17 cellular contexts compared by ENCODE assay signal in the genomic region with DNA sequence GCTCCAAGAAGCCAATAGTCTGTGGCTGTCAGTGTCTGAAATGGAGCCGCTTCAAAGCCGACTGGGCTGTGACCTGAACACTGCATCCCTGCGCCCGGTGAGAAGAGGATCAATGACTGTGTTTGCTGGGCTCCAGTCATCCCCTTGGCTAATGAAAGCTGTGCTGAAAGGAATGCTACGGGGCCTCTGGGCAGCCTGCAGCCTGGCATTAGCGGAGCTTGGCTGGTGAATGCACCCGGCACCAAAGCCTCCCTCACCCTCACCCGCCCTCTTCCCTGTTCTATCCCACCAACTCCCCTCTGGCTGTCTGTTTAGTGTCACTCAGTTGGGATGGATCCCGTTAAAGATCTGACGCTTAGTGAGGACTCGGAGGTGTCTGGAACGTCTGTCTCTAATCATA.
DNase-seq lines count a peak whose midpoint lies in the region; ATAC-seq and TF ChIP-seq lines count a peak whose summit lies in the region.
"Had no signal": no experiment of that assay in that cellular context is flagged by ENCODE, and none has a peak within 500 bp of the region (broad histone marks: within the 10 kb centered on the region; RNA-seq: fewer than 3 reads in every experiment).

No MANE protein-coding gene starts in this region.

- ATAC-seq in SK-N-SH treated with all-trans-retinoic acid at 6 μM for 48 hours (peak; percentile 90), HG03432 (IDR thresholded peaks at IDR 0.05; ENCODE audit: unreplicated experiment) (no peak), GM18520 (IDR thresholded peaks at IDR 0.05; ENCODE audit: unreplicated experiment) (no peak)
- ATAC-seq: foreskin keratinocyte, HepG2 had no signal

- no peak overlapping the region for H3K4ac ChIP-seq in trophoblast cell (ENCODE audit: low read depth, low read length)

- POLR2A ChIA-PET in OCI-LY7 (lab: Charles Lee): interaction anchor here (0.7 kb wide), 1 partner anchor 209 kb away, joined by 3 read pairs; no protein-coding TSS in a partner anchor

- H3K27ac ChIP-seq in iPS-18a (ENCODE audit: low read length) (no peak overlapping the region), trophoblast cell (ENCODE audit: low read depth, low read length) (peak overlapping the region; percentile 44), adrenal gland (no peak overlapping the region), OCI-LY7 (ENCODE audit: low read depth, low read length, poor library complexity, severe bottlenecking) (no peak overlapping the region)
- H3K27ac ChIP-seq: foreskin keratinocyte, right lobe of liver, VCaP had no signal

- DNase-seq in ELF-1 (ENCODE audit: low read depth, low spot score) (peak; percentile 94), trophoblast cell (no peak), adrenal gland (no peak), OCI-LY7 (ENCODE audit: low spot score) (no peak)
- DNase-seq: ACHN; activated gamma-delta T cell; COR-L47; effector memory CD4-positive, alpha-beta T cell; foreskin keratinocyte; right lobe of liver; stimulated activated naive CD4-positive, alpha-beta T cell treated with Interleukin-2 at 50 U/mL for 16 hours had no signal

- WGBS in trophoblast cell (ENCODE audit: extremely low coverage, insufficient coverage, insufficient read length): no CpG with 5 or more reads among the region's 12 CpGs
- 69 to 88% (median 81%) methylated on average over 9 to 12 of the region's 12 CpGs for WGBS in adrenal gland, 4 donors

- no peak overlapping the region for H4K8ac ChIP-seq in trophoblast cell (ENCODE audit: low read depth, low read length)

- BruUV-seq in OCI-LY7 (replicated peaks; lab: Mats Ljungman, UMichigan): no TSS peak

- no peak overlapping the region for H3K18ac ChIP-seq in trophoblast cell (ENCODE audit: low read length)

- H2AFZ ChIP-seq in trophoblast cell (ENCODE audit: insufficient read depth, low read length, poor library complexity): no peak overlapping the region
- H2AFZ ChIP-seq in OCI-LY7 (ENCODE audit: low read length): no peak overlapping the region

- no peak for TF ChIP-seq POLR2A in adrenal gland (IDR thresholded peaks at IDR 0.05)

- no peak overlapping the region for H2BK120ac ChIP-seq in trophoblast cell (ENCODE audit: insufficient read depth, low read length, poor library complexity)

- no peak overlapping the region for H3K9ac ChIP-seq in iPS-18a (ENCODE audit: low read length)
- no peak overlapping the region for H3K9ac ChIP-seq in trophoblast cell (ENCODE audit: low read length)

- no peaks in the 10 kb centered on the region for H3K27me3 ChIP-seq in iPS-18a (ENCODE audit: control insufficient read depth, insufficient read depth, low read length)
- no peaks in the 10 kb centered on the region for H3K27me3 ChIP-seq in trophoblast cell (ENCODE audit: insufficient read depth, low read length)
- H3K27me3 ChIP-seq in adrenal gland: no peaks in the 10 kb centered on the region
- H3K27me3 ChIP-seq: foreskin keratinocyte, right lobe of liver had no signal

- H3K4me1 ChIP-seq in iPS-18a (ENCODE audit: control insufficient read depth, low read depth, low read length): peaks cover 60% of the 10 kb centered on the region
- peaks cover 9% of the 10 kb centered on the region in 2 experiments for H3K4me1 ChIP-seq in trophoblast cell (ENCODE audit: control insufficient read depth in 1 of 2, insufficient read depth in 2 of 2, low read length in 2 of 2)
- H3K4me1 ChIP-seq in adrenal gland (replicated peaks in 1 of 2): peaks cover 10 to 14% of the 10 kb centered on the region in 2 donors
- no peaks in the 10 kb centered on the region for H3K4me1 ChIP-seq in OCI-LY7 (ENCODE audit: insufficient read depth, low read length, poor library complexity, severe bottlenecking)
- H3K4me1 ChIP-seq: right lobe of liver had no signal

- H3K9me2 ChIP-seq in OCI-LY7 (ENCODE audit: insufficient read depth, low read length): no peaks in the 10 kb centered on the region

- H2BK12ac ChIP-seq in trophoblast cell (ENCODE audit: low read length): no peak overlapping the region

- peaks cover 5% of the 10 kb centered on the region for H3K79me1 ChIP-seq in trophoblast cell (ENCODE audit: low read length)

- intact Hi-C loops in adrenal gland (cut with DNase I): no loop called here
- intact Hi-C loops in OCI-LY7 (cut with micrococcal nuclease; ENCODE audit: unreplicated experiment): no loop called here

- no peak overlapping the region for H3K23ac ChIP-seq in trophoblast cell (ENCODE audit: low read length)

- H3K79me2 ChIP-seq in trophoblast cell (ENCODE audit: control insufficient read depth, insufficient read depth, low read length, poor library complexity): no peaks in the 10 kb centered on the region
- H3K79me2 ChIP-seq in OCI-LY7 (ENCODE audit: insufficient read depth, low read depth, low read length): no peaks in the 10 kb centered on the region

- no peak overlapping the region for H4K91ac ChIP-seq in trophoblast cell (ENCODE audit: low read depth, low read length)

- H2AK5ac ChIP-seq in trophoblast cell (ENCODE audit: low read length): no peak overlapping the region

- peak overlapping the region; percentile 21 for H3K4me2 ChIP-seq in trophoblast cell (ENCODE audit: low read length)
- no peak overlapping the region for H3K4me2 ChIP-seq in OCI-LY7 (ENCODE audit: low read length)

- peak overlapping the region; percentile 4 for H2BK5ac ChIP-seq in trophoblast cell (ENCODE audit: low read depth, low read length, poor library complexity)

- H4K20me1 ChIP-seq in OCI-LY7 (ENCODE audit: insufficient read depth, low read length): no peaks in the 10 kb centered on the region

- CTCF ChIA-PET in OCI-LY7 (lab: Charles Lee; ENCODE audit: unreplicated experiment): no interaction called here

- TF ChIP-seq CTCF in adrenal gland (IDR thresholded peaks at IDR 0.05) (no peak), OCI-LY7 (conservative IDR thresholded peaks at IDR 0.05; ENCODE audit: low read length) (no peak)

- no peak overlapping the region for H4K12ac ChIP-seq in trophoblast cell (ENCODE audit: low read depth, low read length)

- no peaks in the 10 kb centered on the region for H3K9me3 ChIP-seq in iPS-18a (ENCODE audit: control insufficient read depth, low read depth, low read length)
- no peaks in the 10 kb centered on the region for H3K9me3 ChIP-seq in trophoblast cell (ENCODE audit: insufficient read depth, low read depth, low read length)
- no peaks in the 10 kb centered on the region for H3K9me3 ChIP-seq in adrenal gland (replicated peaks in 1 of 3)
- no peaks in the 10 kb centered on the region for H3K9me3 ChIP-seq in OCI-LY7 (ENCODE audit: low read length)
- H3K9me3 ChIP-seq: right lobe of liver had no signal

- peak overlapping the region; percentile 13 for H3K4me3 ChIP-seq in iPS-18a (ENCODE audit: low read length)
- H3K4me3 ChIP-seq in trophoblast cell (ENCODE audit: low read depth, low read length): no peak overlapping the region
- H3K4me3 ChIP-seq in adrenal gland: no peak overlapping the region
- H3K4me3 ChIP-seq in OCI-LY7 (ENCODE audit: low read depth, low read length, poor library complexity, severe bottlenecking): no peak overlapping the region
- H3K4me3 ChIP-seq: right lobe of liver had no signal

- H3K36me3 ChIP-seq in iPS-18a (ENCODE audit: control insufficient read depth, low read depth, low read length) (no peaks in the 10 kb centered on the region), trophoblast cell (ENCODE audit: control insufficient read depth in 1 of 2, insufficient read depth in 2 of 2, low read length in 2 of 2) (no peaks in the 10 kb centered on the region), adrenal gland (replicated peaks in 1 of 2) (no peaks in the 10 kb centered on the region), OCI-LY7 (ENCODE audit: insufficient read depth, low read length) (no peaks in the 10 kb centered on the region)
- H3K36me3 ChIP-seq: right lobe of liver had no signal

- H3K14ac ChIP-seq in trophoblast cell (ENCODE audit: low read length): no peak overlapping the region

TF ChIP-seq in SK-N-SH treated with all-trans-retinoic acid at 6 μM for 48 hours, 23 proteins besides CTCF, POLR2A, EP300 and RAD21:
- peak; percentile 97 for TF ChIP-seq ZNF70 (CRISPR knock-in tag; IDR thresholded peaks at IDR 0.05)
- TF ChIP-seq OSR1 (CRISPR knock-in tag; IDR thresholded peaks at IDR 0.05): no peak
